In genomic region chr2:72021371-72021770, GRCh38 we compare ENCODE assay signal across 6 cellular contexts.
DNase-seq lines count a peak whose midpoint lies in the region; ATAC-seq and TF ChIP-seq lines count a peak whose summit lies in the region.
"Not testable (repeated sequence)": the region's sequence is repeated elsewhere in the genome, so short reads cannot be mapped to it uniquely, and the experiment has no call there.

No MANE protein-coding gene starts in this region.

- not testable (repeated sequence) for H3K4me3 Mint-ChIP-seq in WTC11; neural progenitor cell; progenitor cell of endocrine pancreas (ENCODE audit: low read depth)

- H3K4me3 ChIP-seq in neural progenitor cell, suprapubic skin: not testable (repeated sequence)

- intact Hi-C loops in cardiac septum (cut with DNase I), result not testable (repeated sequence)

- H3K4me1 ChIP-seq in neural progenitor cell, suprapubic skin: not testable (repeated sequence)

- not testable (repeated sequence) for H4K20me1 ChIP-seq in neural progenitor cell (ENCODE audit: low read depth)

- CTCF ChIA-PET in WTC11 (lab: Charles Lee), result interaction anchor here (1.3 kb wide), 1 partner anchor 98 kb away, joined by 5 read pairs; no protein-coding TSS in a partner anchor

- H3K9me3 ChIP-seq in neural progenitor cell (ENCODE audit: low read depth); suprapubic skin: not testable (repeated sequence)

- peak; percentile 52 for DNase-seq in WTC11 (ENCODE audit: low spot score)
- peak; percentile 13 for DNase-seq in ecto neural progenitor cell (ENCODE audit: low spot score)
- peak; percentile 26 for DNase-seq in cardiac septum (ENCODE audit: low spot score)
- not testable (repeated sequence) for DNase-seq in neural progenitor cell (ENCODE audit: low spot score)
- DNase-seq in progenitor cell of endocrine pancreas (ENCODE audit: low spot score, unreplicated experiment), result peak; percentile 2
- peak; percentile 26 to 57 for DNase-seq in suprapubic skin (ENCODE audit: low spot score in 2 of 2)

- H3K27ac ChIP-seq in neural progenitor cell, suprapubic skin: not testable (repeated sequence)

- not testable (repeated sequence) for H3K36me3 ChIP-seq in neural progenitor cell, suprapubic skin

- POLR2A ChIA-PET in WTC11 (lab: Charles Lee), result not testable (repeated sequence)

- not testable (repeated sequence) for ATAC-seq in WTC11

- H3K79me2 ChIP-seq in neural progenitor cell (ENCODE audit: low read depth), result not testable (repeated sequence)

- not testable (repeated sequence) for H3K9ac ChIP-seq in neural progenitor cell

- H2AFZ ChIP-seq in neural progenitor cell (replicated peaks), result peak overlapping the region; percentile 42

- TF ChIP-seq EP300 in suprapubic skin (IDR thresholded peaks at IDR 0.05), result not testable (repeated sequence)

- TF ChIP-seq POLR2A in suprapubic skin (IDR thresholded peaks at IDR 0.05), result not testable (repeated sequence)

- not testable (repeated sequence) for H3K27me3 Mint-ChIP-seq in WTC11 (ENCODE audit: low read depth); neural progenitor cell (ENCODE audit: insufficient read depth, low read depth); progenitor cell of endocrine pancreas

- H3K4me2 ChIP-seq in neural progenitor cell, result not testable (repeated sequence)

- WGBS in suprapubic skin, result 87% methylated on average over 15 of the region's 16 CpGs

- H3K4me1 Mint-ChIP-seq in WTC11, result peaks cover 13% of the 10 kb centered on the region
- not testable (repeated sequence) for H3K4me1 Mint-ChIP-seq in neural progenitor cell; progenitor cell of endocrine pancreas (ENCODE audit: low read depth)

- H3K27ac Mint-ChIP-seq in WTC11, neural progenitor cell, progenitor cell of endocrine pancreas: not testable (repeated sequence)

- not testable (repeated sequence) for H3F3A ChIP-seq in neural progenitor cell (ENCODE audit: low read depth)

- H3K9me3 Mint-ChIP-seq in WTC11, result peaks cover 11% of the 10 kb centered on the region
- H3K9me3 Mint-ChIP-seq in neural progenitor cell; progenitor cell of endocrine pancreas (ENCODE audit: low read depth): not testable (repeated sequence)

- not testable (repeated sequence) for H3K27me3 ChIP-seq in neural progenitor cell, suprapubic skin

- H3K36me3 Mint-ChIP-seq in WTC11; neural progenitor cell; progenitor cell of endocrine pancreas (ENCODE audit: insufficient read depth): not testable (repeated sequence)

- TF ChIP-seq CTCF in WTC11 (IDR thresholded peaks at IDR 0.05); neural progenitor cell (IDR thresholded peaks at IDR 0.05); progenitor cell of endocrine pancreas (IDR thresholded peaks at IDR 0.05; ENCODE audit: unreplicated experiment); suprapubic skin (IDR thresholded peaks at IDR 0.05): not testable (repeated sequence)
